Comparison of ENCODE assay signal across 15 cellular contexts in the genomic region with DNA sequence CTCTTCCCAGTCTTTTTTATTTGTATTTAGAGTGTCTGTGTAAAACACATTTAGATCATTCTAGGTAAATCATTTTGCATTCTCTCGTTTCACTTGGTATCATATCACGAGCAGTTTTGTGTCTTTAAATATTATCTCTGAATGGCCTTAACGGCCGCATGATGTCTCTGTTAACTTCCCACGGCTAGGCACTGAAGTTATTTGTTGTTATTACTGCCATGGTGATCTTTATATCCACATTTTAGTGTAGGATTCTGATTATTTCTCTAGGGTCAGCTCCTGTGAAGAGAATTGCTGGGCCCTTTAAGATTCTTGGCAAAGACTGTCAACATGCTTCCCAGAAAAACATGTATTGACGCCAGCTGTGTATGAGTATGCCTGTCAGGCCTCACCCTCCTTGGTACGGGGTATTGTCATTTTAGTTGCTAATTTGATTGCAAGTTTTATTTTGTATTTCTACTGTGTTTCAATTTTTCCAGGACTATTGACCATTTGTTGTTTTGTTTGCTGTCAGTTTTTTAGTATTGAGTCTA.
DNase-seq lines count a peak whose midpoint lies in the region; ATAC-seq, FAIRE-seq and TF ChIP-seq lines count a peak whose summit lies in the region.
"Had no signal": no experiment of that assay in that cellular context is flagged by ENCODE, and none has a peak within 500 bp of the region (broad histone marks: within the 10 kb centered on the region; RNA-seq: fewer than 3 reads in every experiment).

No MANE protein-coding gene starts in this region.

- no peak overlapping the region for H2AFZ ChIP-seq in astrocyte (ENCODE audit: low read depth, low read length)

- H3K36me3 Mint-ChIP-seq in astrocyte (ENCODE audit: low read depth, unreplicated experiment), result peaks cover 12% of the 10 kb centered on the region

- peaks cover 2% of the 10 kb centered on the region for H3K27me3 Mint-ChIP-seq in astrocyte (ENCODE audit: low read depth, unreplicated experiment)
- H3K27me3 Mint-ChIP-seq: activated naive CD4-positive, alpha-beta T cell treated with anti-CD3 and anti-CD28 coated beads, Interleukin-2, amount 50 U/mL, for 24 hours; dendritic cell treated with granulocyte-macrophage colony-stimulating factor and Interleukin-4, amounts not matched to agents 40 ng/mL and 50 ng/mL, for 4 days had no signal

- H3K4me3 Mint-ChIP-seq in astrocyte (ENCODE audit: unreplicated experiment), result no peak overlapping the region
- H3K4me3 Mint-ChIP-seq: activated naive CD4-positive, alpha-beta T cell treated with anti-CD3 and anti-CD28 coated beads, Interleukin-2, amount 50 U/mL, for 24 hours; dendritic cell treated with granulocyte-macrophage colony-stimulating factor and Interleukin-4, amounts not matched to agents 40 ng/mL and 50 ng/mL, for 4 days; nephron had no signal

- no peak for FAIRE-seq in astrocyte (lab: Jason Lieb, UNC)
- FAIRE-seq: small intestine had no signal

- peak; percentile 85 for DNase-seq in NCI-H2029 treated with DMSO at 0.1 percent for 48 hours (lab: John Stamatoyannopoulos, UW)
- DNase-seq in astrocyte (ENCODE audit: low read depth), result peak; percentile 51
- peak; percentile 60 for DNase-seq in globus pallidus (ENCODE audit: low spot score)
- DNase-seq in gastrocnemius medialis, result no peak
- DNase-seq in Peyer's patch, result no peak
- no peak for DNase-seq in ureter (ENCODE audit: low spot score)
- DNase-seq: COR-L47, NCI-H774, SIG-M5, small intestine had no signal

- peaks cover 3% of the 10 kb centered on the region for H3K4me1 Mint-ChIP-seq in astrocyte (ENCODE audit: low read depth, unreplicated experiment)

- no peak overlapping the region for H3K4me2 ChIP-seq in astrocyte (ENCODE audit: low read length)

- no peak overlapping the region for H3K9ac ChIP-seq in astrocyte (ENCODE audit: low read length)

- no peaks in the 10 kb centered on the region for H3K79me2 ChIP-seq in astrocyte (ENCODE audit: insufficient read depth, low read length)

- intact Hi-C loops in gastrocnemius medialis (cut with DNase I; ENCODE audit: low total_unique reads), result no loop called here

- H3K9me3 Mint-ChIP-seq in astrocyte (ENCODE audit: unreplicated experiment), result peaks cover 3% of the 10 kb centered on the region
- H3K9me3 Mint-ChIP-seq: activated naive CD4-positive, alpha-beta T cell treated with anti-CD3 and anti-CD28 coated beads, Interleukin-2, amount 50 U/mL, for 24 hours; dendritic cell treated with granulocyte-macrophage colony-stimulating factor and Interleukin-4, amounts not matched to agents 40 ng/mL and 50 ng/mL, for 4 days; nephron had no signal

- H3K36me3 ChIP-seq in astrocyte (ENCODE audit: insufficient read depth, low read length) (no peaks in the 10 kb centered on the region), gastrocnemius medialis (no peaks in the 10 kb centered on the region), Peyer's patch (no peaks in the 10 kb centered on the region)
- H3K36me3 ChIP-seq: suprapubic skin had no signal

- no peak overlapping the region for H3K4me3 ChIP-seq in astrocyte (ENCODE audit: insufficient read depth, low read depth, low read length)
- H3K4me3 ChIP-seq in gastrocnemius medialis, result peak overlapping the region in 2 of 4 donors; percentile 8 to 16
- H3K4me3 ChIP-seq in Peyer's patch, result no peak overlapping the region
- H3K4me3 ChIP-seq: suprapubic skin had no signal

- H3K27me3 ChIP-seq in astrocyte (ENCODE audit: insufficient read depth, low read length) (no peaks in the 10 kb centered on the region), gastrocnemius medialis (no peaks in the 10 kb centered on the region), Peyer's patch (no peaks in the 10 kb centered on the region)
- H3K27me3 ChIP-seq: suprapubic skin had no signal

- H4K20me1 ChIP-seq in astrocyte (ENCODE audit: insufficient read depth, low read length), result no peaks in the 10 kb centered on the region

- in situ Hi-C loops in gastrocnemius medialis (cut with MboI; ENCODE audit: low sequenced_read_pairs in 4 of 4), result no loop called here

- H3K4me1 ChIP-seq in astrocyte (ENCODE audit: insufficient read depth, low read length) (no peaks in the 10 kb centered on the region), gastrocnemius medialis (peaks cover 8 to 10% of the 10 kb centered on the region in 2 donors), Peyer's patch (peaks cover 0 to 6% (median 0%) of the 10 kb centered on the region in 4 donors)

- H3K9me3 ChIP-seq in astrocyte (ENCODE audit: insufficient read depth, low read depth, low read length) (no peaks in the 10 kb centered on the region), gastrocnemius medialis (no peaks in the 10 kb centered on the region), Peyer's patch (no peaks in the 10 kb centered on the region)
- H3K9me3 ChIP-seq: suprapubic skin had no signal

- H3K27ac Mint-ChIP-seq in astrocyte (ENCODE audit: unreplicated experiment), result no peak overlapping the region
- H3K27ac Mint-ChIP-seq: activated naive CD4-positive, alpha-beta T cell treated with anti-CD3 and anti-CD28 coated beads, Interleukin-2, amount 50 U/mL, for 24 hours; dendritic cell treated with granulocyte-macrophage colony-stimulating factor and Interleukin-4, amounts not matched to agents 40 ng/mL and 50 ng/mL, for 4 days had no signal

- ATAC-seq in gastrocnemius medialis, result peak; percentile 65 to 80
- no peak for ATAC-seq in HG02588 (IDR thresholded peaks at IDR 0.05; ENCODE audit: unreplicated experiment)

- TF ChIP-seq POLR2A in gastrocnemius medialis (IDR thresholded peaks at IDR 0.05), result no peak
- TF ChIP-seq POLR2A in Peyer's patch (IDR thresholded peaks at IDR 0.05), result no peak

- TF ChIP-seq CTCF in astrocyte (IDR thresholded peaks at IDR 0.05; ENCODE audit: insufficient read depth, low read depth, low read length), result no peak
- no peak for TF ChIP-seq CTCF in gastrocnemius medialis (IDR thresholded peaks at IDR 0.05 in 4 of 5, conservative IDR thresholded peaks at IDR 0.05 in 1 of 5)
- no peak for TF ChIP-seq CTCF in Peyer's patch (IDR thresholded peaks at IDR 0.05)

- H3K27ac ChIP-seq in astrocyte (ENCODE audit: low read depth, low read length), result no peak overlapping the region
- H3K27ac ChIP-seq in gastrocnemius medialis, result no peak overlapping the region
- no peak overlapping the region for H3K27ac ChIP-seq in Peyer's patch
- H3K27ac ChIP-seq: suprapubic skin had no signal

Comparison
In these comparisons a context has a peak if more than half of its experiments do, and no peak if none do; other contexts are left out.
1. DNase-seq: peak in NCI-H2029 treated with DMSO at 0.1 percent for 48 hours (single experiment), astrocyte (single experiment) and globus pallidus (single experiment); none in gastrocnemius medialis (0 of 2), Peyer's patch (0 of 3) and ureter (single experiment).